In genomic region chr9:92191801-92192200, GRCh38 we compare ENCODE assay signal across 13 cellular contexts.
DNase-seq lines count a peak whose midpoint lies in the region; ATAC-seq and TF ChIP-seq lines count a peak whose summit lies in the region.
"Had no signal": no experiment of that assay in that cellular context is flagged by ENCODE, and none has a peak within 500 bp of the region (broad histone marks: within the 10 kb centered on the region; RNA-seq: fewer than 3 reads in every experiment).

No MANE protein-coding gene starts in this region.

- H3K36me3 ChIP-seq in SK-N-SH (replicated peaks in 1 of 2; ENCODE audit: control insufficient read depth in 1 of 2, insufficient read depth in 2 of 2, low read length in 1 of 2) (no peaks in the 10 kb centered on the region), esophagus muscularis mucosa (no peaks in the 10 kb centered on the region)
- H3K36me3 ChIP-seq: lower lobe of right lung had no signal

- no peak overlapping the region for H3K27ac ChIP-seq in SK-N-SH (ENCODE audit: low read depth in 2 of 2, low read length in 1 of 2)
- no peak overlapping the region for H3K27ac ChIP-seq in esophagus muscularis mucosa (replicated peaks in 1 of 4)
- H3K27ac ChIP-seq: coronary artery, lower lobe of right lung had no signal

- no peaks in the 10 kb centered on the region for H3K9me2 ChIP-seq in SK-N-SH

- no peaks in the 10 kb centered on the region for H3K9me3 ChIP-seq in SK-N-SH
- no peaks in the 10 kb centered on the region for H3K9me3 ChIP-seq in esophagus muscularis mucosa
- H3K9me3 ChIP-seq: lower lobe of right lung had no signal

- no peaks in the 10 kb centered on the region for H3K79me2 ChIP-seq in SK-N-SH (ENCODE audit: insufficient read depth)

- CTCF ChIA-PET in SK-N-SH (lab: Yijun Ruan, JAX) = interaction anchor here (1.6 to 1.7 kb wide), 2 partner anchors 52 to 54 kb away, joined by 5 to 8 read pairs; no protein-coding TSS in a partner anchor

- H4K20me1 ChIP-seq in SK-N-SH (ENCODE audit: insufficient read depth) = no peaks in the 10 kb centered on the region

- ATAC-seq in SK-N-SH treated with all-trans-retinoic acid at 6 μM for 48 hours (no peak), GM18517 (IDR thresholded peaks at IDR 0.05; ENCODE audit: unreplicated experiment) (no peak)
- ATAC-seq: esophagus mucosa, lower lobe of right lung had no signal

- H3K4me3 ChIP-seq in SK-N-SH (ENCODE audit: low read depth in 2 of 2, low read length in 1 of 2) (no peak overlapping the region), esophagus muscularis mucosa (no peak overlapping the region)
- H3K4me3 ChIP-seq: coronary artery, lower lobe of right lung had no signal

- no peak overlapping the region for H3K9ac ChIP-seq in SK-N-SH

- no peak for TF ChIP-seq RAD21 in SK-N-SH (IDR thresholded peaks at IDR 0.05; ENCODE audit: low read length)

- TF ChIP-seq CTCF in SK-N-SH (IDR thresholded peaks at IDR 0.05) (no peak), esophagus muscularis mucosa (IDR thresholded peaks at IDR 0.05) (no peak), GM10266 (IDR thresholded peaks at IDR 0.05; ENCODE audit: control insufficient read depth, insufficient read depth, low read depth, missing control alignments) (no peak)

- POLR2A ChIA-PET in SK-N-SH (lab: Yijun Ruan, JAX) = no interaction called here

- TF ChIP-seq EP300 in SK-N-SH (IDR thresholded peaks at IDR 0.05; ENCODE audit: borderline replicate concordance in 1 of 2, low read depth in 1 of 2, low read length in 1 of 2) = no peak
- no peak for TF ChIP-seq EP300 in esophagus muscularis mucosa (IDR thresholded peaks at IDR 0.05)

- WGBS in SK-N-SH (ENCODE audit: low lambda C conversion rate) = 82% methylated on average over 6 of the region's 6 CpGs
- 79% methylated on average over 6 of the region's 6 CpGs for WGBS in esophagus muscularis mucosa

- no peaks in the 10 kb centered on the region for H3F3A ChIP-seq in SK-N-SH (replicated peaks; ENCODE audit: insufficient read depth)

- H2AFZ ChIP-seq in SK-N-SH (ENCODE audit: low read depth) = no peak overlapping the region

- H3K27me3 ChIP-seq in SK-N-SH (ENCODE audit: insufficient read depth) (no peaks in the 10 kb centered on the region), esophagus muscularis mucosa (peaks cover 0 to 19% (median 0%) of the 10 kb centered on the region in 4 donors)

- peak; percentile 47 for DNase-seq in SK-N-SH
- peak; percentile 73 for DNase-seq in NCI-H82 (lab: John Stamatoyannopoulos, UW)
- DNase-seq in esophagus muscularis mucosa (ENCODE audit: extremely low spot score) = peak; percentile 91
- no peak for DNase-seq in GM10266 (ENCODE audit: extremely low spot score)
- DNase-seq in NCI-H2227 (lab: John Stamatoyannopoulos, UW; ENCODE audit: unreplicated experiment) = no peak
- DNase-seq in SIG-M5 treated with dmso at 0.1 percent for 504 hours (lab: John Stamatoyannopoulos, UW; ENCODE audit: unreplicated experiment) = no peak
- DNase-seq: H9, lower lobe of right lung, NCI-H345 had no signal

- intact Hi-C loops in esophagus muscularis mucosa (cut with DNase I) = no loop called here

- no peak for TF ChIP-seq POLR2A in esophagus muscularis mucosa (IDR thresholded peaks at IDR 0.05; ENCODE audit: low read depth)

- H3K4me2 ChIP-seq in SK-N-SH = no peak overlapping the region

- H3K4me1 ChIP-seq in SK-N-SH (ENCODE audit: control insufficient read depth in 1 of 2, insufficient read depth in 2 of 2, low read depth in 1 of 2, low read length in 1 of 2) = no peaks in the 10 kb centered on the region; a peak in 1 of 4 replicates
- H3K4me1 ChIP-seq in esophagus muscularis mucosa = peaks cover 0 to 6% (median 3%) of the 10 kb centered on the region in 4 donors
- H3K4me1 ChIP-seq: lower lobe of right lung had no signal

TF ChIP-seq in SK-N-SH, 30 proteins besides CTCF, POLR2A, EP300 and RAD21:
- TF ChIP-seq TAF1 (IDR thresholded peaks at IDR 0.05; ENCODE audit: borderline replicate concordance, low read depth, low read length) = no peak
- TF ChIP-seq REST (IDR thresholded peaks at IDR 0.05; ENCODE audit: low read depth, low read length) = no peak
- no peak for TF ChIP-seq CHD2 (IDR thresholded peaks at IDR 0.05; ENCODE audit: low read length, partially characterized antibody)
- TF ChIP-seq NRF1 (IDR thresholded peaks at IDR 0.05; ENCODE audit: low read depth, low read length) = no peak

TF ChIP-seq in SK-N-SH treated with all-trans-retinoic acid at 6 μM for 48 hours, 23 proteins besides CTCF, POLR2A, EP300 and RAD21 (continues in another document):
- TF ChIP-seq ISL1 (CRISPR knock-in tag; IDR thresholded peaks at IDR 0.05) (no peak), CSRNP3 (CRISPR knock-in tag; IDR thresholded peaks at IDR 0.05) (no peak), ZNF8 (CRISPR knock-in tag; IDR thresholded peaks at IDR 0.05) (no peak), ZNF70 (CRISPR knock-in tag; IDR thresholded peaks at IDR 0.05) (no peak), PATZ1 (CRISPR knock-in tag; IDR thresholded peaks at IDR 0.05; ENCODE audit: borderline replicate concordance) (no peak), ESRRG (CRISPR knock-in tag; IDR thresholded peaks at IDR 0.05) (no peak), ARNTL (CRISPR knock-in tag; IDR thresholded peaks at IDR 0.05; ENCODE audit: borderline replicate concordance, low read depth) (no peak), ZC3H10 (CRISPR knock-in tag; IDR thresholded peaks at IDR 0.05) (no peak), TSHZ2 (CRISPR knock-in tag; IDR thresholded peaks at IDR 0.05) (no peak), ZNF565 (CRISPR knock-in tag; conservative IDR thresholded peaks at IDR 0.05; ENCODE audit: low read depth) (no peak), RARB (CRISPR knock-in tag; IDR thresholded peaks at IDR 0.05) (no peak), GLIS3 (CRISPR knock-in tag; IDR thresholded peaks at IDR 0.05) (no peak), ZFP3 (CRISPR knock-in tag; IDR thresholded peaks at IDR 0.05) (no peak), CSDC2 (CRISPR knock-in tag; IDR thresholded peaks at IDR 0.05) (no peak), TOX (CRISPR knock-in tag; IDR thresholded peaks at IDR 0.05; ENCODE audit: borderline replicate concordance) (no peak), SNAI2 (CRISPR knock-in tag; IDR thresholded peaks at IDR 0.05) (no peak), PPARA (CRISPR knock-in tag; IDR thresholded peaks at IDR 0.05; ENCODE audit: borderline replicate concordance) (no peak)

Comparison
In these comparisons a context has a peak if more than half of its experiments do, and no peak if none do; other contexts are left out.
1. DNase-seq: peak in SK-N-SH (single experiment), NCI-H82 (single experiment) and esophagus muscularis mucosa (single experiment); none in GM10266 (single experiment), NCI-H2227 (single experiment) and SIG-M5 treated with dmso at 0.1 percent for 504 hours (single experiment).